Comparison of ENCODE assay signal across 1 cellular context in genomic region chrX:1576201-1577101, GRCh38.
TF ChIP-seq lines count a peak whose summit lies in the region.

No MANE protein-coding gene starts in this region.

TF ChIP-seq in HepG2, 621 proteins besides CTCF, POLR2A, EP300 and RAD21:
- TF ChIP-seq ZNF724P (CRISPR knock-in tag; IDR thresholded peaks at IDR 0.05; ENCODE audit: borderline replicate concordance), result no peak
- TF ChIP-seq ZNF350 (CRISPR knock-in tag; IDR thresholded peaks at IDR 0.05; ENCODE audit: borderline replicate concordance, low read depth), result no peak
- no peak for TF ChIP-seq ZNF614 (CRISPR knock-in tag; IDR thresholded peaks at IDR 0.05; ENCODE audit: borderline replicate concordance)
- TF ChIP-seq ZNF557 (CRISPR knock-in tag; IDR thresholded peaks at IDR 0.05), result no peak
- TF ChIP-seq ZNF792 (CRISPR knock-in tag; IDR thresholded peaks at IDR 0.05), result no peak
- TF ChIP-seq, protein P1, sequence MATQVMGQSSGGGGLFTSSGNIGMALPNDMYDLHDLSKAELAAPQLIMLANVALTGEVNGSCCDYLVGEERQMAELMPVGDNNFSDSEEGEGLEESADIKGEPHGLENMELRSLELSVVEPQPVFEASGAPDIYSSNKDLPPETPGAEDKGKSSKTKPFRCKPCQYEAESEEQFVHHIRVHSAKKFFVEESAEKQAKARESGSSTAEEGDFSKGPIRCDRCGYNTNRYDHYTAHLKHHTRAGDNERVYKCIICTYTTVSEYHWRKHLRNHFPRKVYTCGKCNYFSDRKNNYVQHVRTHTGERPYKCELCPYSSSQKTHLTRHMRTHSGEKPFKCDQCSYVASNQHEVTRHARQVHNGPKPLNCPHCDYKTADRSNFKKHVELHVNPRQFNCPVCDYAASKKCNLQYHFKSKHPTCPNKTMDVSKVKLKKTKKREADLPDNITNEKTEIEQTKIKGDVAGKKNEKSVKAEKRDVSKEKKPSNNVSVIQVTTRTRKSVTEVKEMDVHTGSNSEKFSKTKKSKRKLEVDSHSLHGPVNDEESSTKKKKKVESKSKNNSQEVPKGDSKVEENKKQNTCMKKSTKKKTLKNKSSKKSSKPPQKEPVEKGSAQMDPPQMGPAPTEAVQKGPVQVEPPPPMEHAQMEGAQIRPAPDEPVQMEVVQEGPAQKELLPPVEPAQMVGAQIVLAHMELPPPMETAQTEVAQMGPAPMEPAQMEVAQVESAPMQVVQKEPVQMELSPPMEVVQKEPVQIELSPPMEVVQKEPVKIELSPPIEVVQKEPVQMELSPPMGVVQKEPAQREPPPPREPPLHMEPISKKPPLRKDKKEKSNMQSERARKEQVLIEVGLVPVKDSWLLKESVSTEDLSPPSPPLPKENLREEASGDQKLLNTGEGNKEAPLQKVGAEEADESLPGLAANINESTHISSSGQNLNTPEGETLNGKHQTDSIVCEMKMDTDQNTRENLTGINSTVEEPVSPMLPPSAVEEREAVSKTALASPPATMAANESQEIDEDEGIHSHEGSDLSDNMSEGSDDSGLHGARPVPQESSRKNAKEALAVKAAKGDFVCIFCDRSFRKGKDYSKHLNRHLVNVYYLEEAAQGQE (IDR thresholded peaks at IDR 0.05; ENCODE audit: borderline replicate concordance in 1 of 2, low read depth in 1 of 2, low read length in 2 of 2), result no peak
- no peak for TF ChIP-seq SMARCC2 (IDR thresholded peaks at IDR 0.05)
- no peak for TF ChIP-seq SMAD3 (CRISPR knock-in tag; IDR thresholded peaks at IDR 0.05)
